In genomic region chr3:125960456-125961288, GRCh38 we compare ENCODE assay signal across 25 cellular contexts. TPM values are rescaled to one million over a fixed set of nuclear protein-coding genes. Genes with fewer than 3 reads are reported as not detected.
DNase-seq lines count a peak whose midpoint lies in the region; ATAC-seq, FAIRE-seq and TF ChIP-seq lines count a peak whose summit lies in the region.
"Had no signal": no experiment of that assay in that cellular context is flagged by ENCODE, and none has a peak within 500 bp of the region (broad histone marks: within the 10 kb centered on the region; RNA-seq: fewer than 3 reads in every experiment).

No MANE protein-coding gene starts in this region.

- peak; percentile 13 for DNase-seq in SK-N-SH
- DNase-seq in H7 = peak; percentile 39
- no peak for DNase-seq in urothelium cell line (ENCODE audit: low spot score)
- no peak for DNase-seq in activated CD4-positive, alpha-beta T cell treated with anti-CD3 and anti-CD28 coated beads, Interleukin-2, amount 50 U/mL, for 1 hour
- no peak for DNase-seq in PC-3
- DNase-seq: CD4-positive, CD25-positive, alpha-beta regulatory T cell; DMS53; HFFc6; IMR-90; KG1; MM.1S; NCI-H2029; NCI-H446; NCI-H524 treated with DMSO at 0.1 percent for 48 hours; NCI-H774; PC-9 had no signal

- H3K27me3 ChIP-seq in SK-N-SH (ENCODE audit: insufficient read depth) = no peaks in the 10 kb centered on the region
- H3K27me3 ChIP-seq in H7 (ENCODE audit: control insufficient read depth, insufficient read depth, low read length) = peaks cover 3% of the 10 kb centered on the region; the same call in 1 of the 2 replicates
- no peaks in the 10 kb centered on the region for H3K27me3 ChIP-seq in PC-3 (ENCODE audit: low read length)
- H3K27me3 ChIP-seq: BLaER1 had no signal

- H3K9me2 ChIP-seq in SK-N-SH (no peaks in the 10 kb centered on the region), PC-3 (replicated peaks; ENCODE audit: low read length) (no peaks in the 10 kb centered on the region)

- FAIRE-seq in urothelium cell line (lab: Jason Lieb, UNC) = peak; percentile 53
- FAIRE-seq: D721Med had no signal

- no TSS peak for BruUV-seq in PC-3 (replicated peaks; lab: Mats Ljungman, UMichigan)

- peaks cover 4% of the 10 kb centered on the region for H3K9me3 Mint-ChIP-seq in nephron
- H3K9me3 Mint-ChIP-seq: HFFc6 had no signal

- no peak for TF ChIP-seq EP300 in SK-N-SH (IDR thresholded peaks at IDR 0.05; ENCODE audit: borderline replicate concordance in 1 of 2, low read depth in 1 of 2, low read length in 1 of 2)

- H3F3A ChIP-seq in SK-N-SH (replicated peaks; ENCODE audit: insufficient read depth) (no peaks in the 10 kb centered on the region), PC-3 (ENCODE audit: low read length, unreplicated experiment) (no peaks in the 10 kb centered on the region)

- H3K36me3 ChIP-seq in SK-N-SH (replicated peaks in 1 of 2; ENCODE audit: control insufficient read depth in 1 of 2, insufficient read depth in 2 of 2, low read length in 1 of 2) (no peaks in the 10 kb centered on the region), H7 (replicated peaks; ENCODE audit: control insufficient read depth, insufficient read depth, low read length) (no peaks in the 10 kb centered on the region), PC-3 (ENCODE audit: low read depth, low read length) (no peaks in the 10 kb centered on the region)
- H3K36me3 ChIP-seq: BLaER1, SJSA1 had no signal

- H3K79me2 ChIP-seq in SK-N-SH (ENCODE audit: insufficient read depth) = no peaks in the 10 kb centered on the region
- no peaks in the 10 kb centered on the region for H3K79me2 ChIP-seq in PC-3 (ENCODE audit: low read length)

- no peak overlapping the region for H3K27ac Mint-ChIP-seq in nephron
- H3K27ac Mint-ChIP-seq: HFFc6 had no signal

- H3K9me3 ChIP-seq in SK-N-SH (no peaks in the 10 kb centered on the region), PC-3 (ENCODE audit: low read length) (no peaks in the 10 kb centered on the region)
- H3K9me3 ChIP-seq: SJSA1 had no signal

- H4K20me1 ChIP-seq in SK-N-SH (ENCODE audit: insufficient read depth) (no peaks in the 10 kb centered on the region), PC-3 (ENCODE audit: low read length) (no peaks in the 10 kb centered on the region)
- H4K20me1 ChIP-seq: BLaER1 had no signal

- H3K4me1 ChIP-seq in SK-N-SH (ENCODE audit: control insufficient read depth in 1 of 2, insufficient read depth in 2 of 2, low read depth in 1 of 2, low read length in 1 of 2) = no peaks in the 10 kb centered on the region
- no peaks in the 10 kb centered on the region for H3K4me1 ChIP-seq in PC-3 (ENCODE audit: insufficient read depth, low read length)
- H3K4me1 ChIP-seq: BLaER1, SJSA1 had no signal

- WGBS in SK-N-SH (ENCODE audit: low lambda C conversion rate) = 62% methylated on average over 5 of the region's 11 CpGs

- H3K9ac ChIP-seq in SK-N-SH (no peak overlapping the region), PC-3 (ENCODE audit: low read length) (no peak overlapping the region)
- H3K9ac ChIP-seq: BLaER1 had no signal

- TF ChIP-seq RAD21 in SK-N-SH (IDR thresholded peaks at IDR 0.05; ENCODE audit: low read length) = no peak

- no peak overlapping the region for H3K4me3 ChIP-seq in SK-N-SH (ENCODE audit: low read depth in 2 of 2, low read length in 1 of 2)
- no peak overlapping the region for H3K4me3 ChIP-seq in H7 (ENCODE audit: insufficient read depth, low read depth, low read length)
- H3K4me3 ChIP-seq in PC-3 (ENCODE audit: low read length) = no peak overlapping the region
- H3K4me3 ChIP-seq: BLaER1, PC-9, SJSA1 had no signal

- intact Hi-C loops in PC-3 (cut with micrococcal nuclease) = no loop called here

- H3K4me2 ChIP-seq in SK-N-SH (no peak overlapping the region), PC-3 (ENCODE audit: low read length) (no peak overlapping the region)
- H3K4me2 ChIP-seq: BLaER1, PC-9 had no signal

- ATAC-seq in SK-N-SH treated with all-trans-retinoic acid at 6 μM for 48 hours (no peak), HG02763 (IDR thresholded peaks at IDR 0.05; ENCODE audit: unreplicated experiment) (no peak), PC-3 (no peak)

- peak overlapping the region; percentile 13 to 43 (median 19) for H3K4me3 Mint-ChIP-seq in nephron
- H3K4me3 Mint-ChIP-seq: CD4-positive, CD25-positive, alpha-beta regulatory T cell; H9; HFFc6 had no signal

- H3K27ac ChIP-seq in SK-N-SH (ENCODE audit: low read depth in 2 of 2, low read length in 1 of 2) = no peak overlapping the region
- H3K27ac ChIP-seq in PC-3 (ENCODE audit: low read length) = no peak overlapping the region
- H3K27ac ChIP-seq: 22Rv1, BLaER1, PC-9, SJSA1 had no signal

- H3K36me3 Mint-ChIP-seq in nephron (ENCODE audit: low read depth) = no peaks in the 10 kb centered on the region
- H3K36me3 Mint-ChIP-seq: CD4-positive, CD25-positive, alpha-beta regulatory T cell had no signal

- H2AFZ ChIP-seq in SK-N-SH (ENCODE audit: low read depth) = no peak overlapping the region
- no peak overlapping the region for H2AFZ ChIP-seq in PC-3 (ENCODE audit: low read length)
- H2AFZ ChIP-seq: PC-9 had no signal

- TF ChIP-seq CTCF in SK-N-SH (IDR thresholded peaks at IDR 0.05) (no peak), nephron (IDR thresholded peaks at IDR 0.05; ENCODE audit: unreplicated experiment in 3 of 3) (no peak), PC-3 (conservative IDR thresholded peaks at IDR 0.05; ENCODE audit: low read depth, low read length) (no peak)

- CTCF ChIA-PET in SK-N-SH (lab: Yijun Ruan, JAX) (interaction anchor here (1.0 kb wide), 1 partner anchor 11 kb away, joined by 3 read pairs; no protein-coding TSS in a partner anchor), PC-3 (lab: Charles Lee) (no interaction called here)

- H3K4me1 Mint-ChIP-seq in nephron = no peaks in the 10 kb centered on the region
- H3K4me1 Mint-ChIP-seq: CD4-positive, CD25-positive, alpha-beta regulatory T cell had no signal

- POLR2A ChIA-PET in SK-N-SH (lab: Yijun Ruan, JAX) = no interaction called here
- POLR2A ChIA-PET in PC-3 (lab: Charles Lee; ENCODE audit: unreplicated experiment) = no interaction called here

- peaks cover 17% of the 10 kb centered on the region for H3K27me3 Mint-ChIP-seq in nephron (ENCODE audit: low read depth)

TF ChIP-seq in SK-N-SH, 30 proteins besides CTCF, POLR2A, EP300 and RAD21 (continues in another document):
- TF ChIP-seq FOXM1 (IDR thresholded peaks at IDR 0.05; ENCODE audit: low read depth) (no peak), NRF1 (IDR thresholded peaks at IDR 0.05; ENCODE audit: low read depth, low read length) (no peak), ELF1 (IDR thresholded peaks at IDR 0.05) (no peak), REST (IDR thresholded peaks at IDR 0.05; ENCODE audit: low read depth, low read length) (no peak)

TF ChIP-seq in SK-N-SH treated with all-trans-retinoic acid at 6 μM for 48 hours, 23 proteins besides CTCF, POLR2A, EP300 and RAD21:
- TF ChIP-seq BACH2 (CRISPR knock-in tag; IDR thresholded peaks at IDR 0.05; ENCODE audit: borderline replicate concordance) = no peak
- no peak for TF ChIP-seq ZNF70 (CRISPR knock-in tag; IDR thresholded peaks at IDR 0.05)
- TF ChIP-seq PPARA (CRISPR knock-in tag; IDR thresholded peaks at IDR 0.05; ENCODE audit: borderline replicate concordance) = no peak
- no peak for TF ChIP-seq ZNF565 (CRISPR knock-in tag; conservative IDR thresholded peaks at IDR 0.05; ENCODE audit: low read depth)

RNA-seq across cellular contexts. Expression of gene ROPN1B, which starts 8.3 kb away (rescaled TPM):
- not detected in 2 replicates for polyA plus RNA-seq in SK-N-SH (2012; rRNA removed)
- not detected in 2 replicates for polyA plus RNA-seq in SK-N-SH (2012; cell fraction: cytosol; rRNA removed)
- not detected in 2 replicates for polyA plus RNA-seq in SK-N-SH (2012; cell fraction: nucleus; rRNA removed)
- 0.41 TPM in 1 of 2 replicates, not detected in the other for total RNA-seq in H7 (2014; rRNA removed; shearing (Covaris generic))
- total RNA-seq in PC-3 (2014; rRNA removed) = 0.18 TPM in 1 of 2 replicates, not detected in the other
- total RNA-seq: CD4-positive, CD25-positive, alpha-beta regulatory T cell; G401; H9; HFFc6; IMR-90; SJSA1 had no signal
- polyA plus RNA-seq: IMR-90 had no signal

Comparison
In these comparisons a context has a peak if more than half of its experiments do, and no peak if none do; other contexts are left out.
1. DNase-seq: peak in SK-N-SH (single experiment) and H7 (single experiment); none in urothelium cell line (single experiment), activated CD4-positive, alpha-beta T cell treated with anti-CD3 and anti-CD28 coated beads, Interleukin-2, amount 50 U/mL, for 1 hour (single experiment) and PC-3 (single experiment).